11 cellular contexts compared by ENCODE assay signal in genomic region chr20:56360899-56361199, GRCh38. TPM values are rescaled to one million over a fixed set of nuclear protein-coding genes. Genes with fewer than 3 reads are reported as not detected.
DNase-seq lines count a peak whose midpoint lies in the region; ATAC-seq and TF ChIP-seq lines count a peak whose summit lies in the region.
"Had no signal": no experiment of that assay in that cellular context is flagged by ENCODE, and none has a peak within 500 bp of the region (broad histone marks: within the 10 kb centered on the region; RNA-seq: fewer than 3 reads in every experiment).

No MANE protein-coding gene starts in this region.

- peaks cover 6% of the 10 kb centered on the region for H3K36me3 Mint-ChIP-seq in progenitor cell of endocrine pancreas (ENCODE audit: insufficient read depth)

- H3K27ac Mint-ChIP-seq in progenitor cell of endocrine pancreas = peak overlapping the region; percentile 47

- no peak for TF ChIP-seq CTCF in esophagus muscularis mucosa (IDR thresholded peaks at IDR 0.05)
- TF ChIP-seq CTCF in progenitor cell of endocrine pancreas (IDR thresholded peaks at IDR 0.05; ENCODE audit: unreplicated experiment) = no peak

- no peaks in the 10 kb centered on the region for H3K9me3 Mint-ChIP-seq in progenitor cell of endocrine pancreas (ENCODE audit: low read depth)

- H3K4me3 ChIP-seq in esophagus muscularis mucosa = no peak overlapping the region

- peak overlapping the region; percentile 90 for H3K4me3 Mint-ChIP-seq in progenitor cell of endocrine pancreas (ENCODE audit: low read depth)

- DNase-seq in ELF-1 (ENCODE audit: low read depth, low spot score) (peak; percentile 42), NCI-H69 (lab: John Stamatoyannopoulos, UW) (peak; percentile 76), esophagus muscularis mucosa (ENCODE audit: extremely low spot score) (no peak), progenitor cell of endocrine pancreas (ENCODE audit: low spot score, unreplicated experiment) (no peak), cerebellar cortex (ENCODE audit: low spot score) (no peak), NK-92 (lab: John Stamatoyannopoulos, UW; ENCODE audit: unreplicated experiment) (no peak), left ventricle myocardium superior (no peak)
- DNase-seq: anterior cingulate cortex; effector CD4-positive, alpha-beta T cell; kidney; NCI-H187 treated with DMSO at 0.1 percent for 48 hours had no signal

- intact Hi-C loops in esophagus muscularis mucosa (cut with DNase I) = no loop called here
- intact Hi-C loops in left ventricle myocardium superior (cut with micrococcal nuclease) = no loop called here

- H3K36me3 ChIP-seq in esophagus muscularis mucosa = peaks cover 10 to 28% (median 17%) of the 10 kb centered on the region in 4 donors

- H3K27me3 Mint-ChIP-seq in progenitor cell of endocrine pancreas = peaks cover 2% of the 10 kb centered on the region

- no peak for TF ChIP-seq EP300 in esophagus muscularis mucosa (IDR thresholded peaks at IDR 0.05)

- peak overlapping the region in 3 of 4 donors; percentile 82 to 89 (median 85) for H3K27ac ChIP-seq in esophagus muscularis mucosa (replicated peaks in 1 of 4)

- H3K4me1 ChIP-seq in esophagus muscularis mucosa = peaks cover 15 to 47% (median 36%) of the 10 kb centered on the region in 4 donors

- H3K4me1 Mint-ChIP-seq in progenitor cell of endocrine pancreas (ENCODE audit: low read depth) = peaks cover 12% of the 10 kb centered on the region

- no peak for TF ChIP-seq POLR2A in esophagus muscularis mucosa (IDR thresholded peaks at IDR 0.05; ENCODE audit: low read depth)

- H3K27me3 ChIP-seq in esophagus muscularis mucosa = no peaks in the 10 kb centered on the region

- ATAC-seq in left ventricle myocardium superior = no peak

- 76% methylated on average over 8 of the region's 8 CpGs for WGBS in esophagus muscularis mucosa

- H3K9me3 ChIP-seq in esophagus muscularis mucosa = no peaks in the 10 kb centered on the region

RNA-seq across cellular contexts. Expression of gene FAM210B, which starts 2.1 kb away (rescaled TPM):
- total RNA-seq in esophagus muscularis mucosa (10 to 100 TPM; 48.2 to 75.0 (median 54.5) TPM), progenitor cell of endocrine pancreas (60.3 and 67.2 TPM in 2 replicates), left ventricle myocardium superior (58.7 TPM)

RNA-seq across cellular contexts. Expression of gene AURKA, which starts 31.2 kb away (rescaled TPM):
- total RNA-seq in esophagus muscularis mucosa (1 to 10 TPM in 3 of 4 donors, under 1 TPM in 1; 0.66 to 2.1 (median 1.4) TPM), progenitor cell of endocrine pancreas (24.5 and 26.1 TPM in 2 replicates), left ventricle myocardium superior (7.0 TPM)

RNA-seq across cellular contexts. Expression of gene CSTF1, which starts 31.6 kb away (rescaled TPM):
- total RNA-seq in esophagus muscularis mucosa (10 to 100 TPM; 16.2 to 22.9 (median 20.7) TPM), progenitor cell of endocrine pancreas (43.5 and 46.8 TPM in 2 replicates), left ventricle myocardium superior (19.5 TPM)

RNA-seq across cellular contexts. Expression of gene CASS4, which starts 51.2 kb away (rescaled TPM):
- 1 to 10 TPM; 3.1 to 8.1 (median 5.4) TPM for total RNA-seq in esophagus muscularis mucosa
- total RNA-seq in progenitor cell of endocrine pancreas = 0.09 and 0.26 TPM in 2 replicates
- total RNA-seq in left ventricle myocardium superior = 0.55 TPM

Comparison
In these comparisons a context has a peak if more than half of its experiments do, and no peak if none do; other contexts are left out.
1. DNase-seq: peak in ELF-1 (single experiment) and NCI-H69 (single experiment); none in esophagus muscularis mucosa (single experiment), progenitor cell of endocrine pancreas (single experiment), cerebellar cortex (single experiment), NK-92 (single experiment) and left ventricle myocardium superior (single experiment).